24 cellular contexts compared by ENCODE assay signal in the genomic region with DNA sequence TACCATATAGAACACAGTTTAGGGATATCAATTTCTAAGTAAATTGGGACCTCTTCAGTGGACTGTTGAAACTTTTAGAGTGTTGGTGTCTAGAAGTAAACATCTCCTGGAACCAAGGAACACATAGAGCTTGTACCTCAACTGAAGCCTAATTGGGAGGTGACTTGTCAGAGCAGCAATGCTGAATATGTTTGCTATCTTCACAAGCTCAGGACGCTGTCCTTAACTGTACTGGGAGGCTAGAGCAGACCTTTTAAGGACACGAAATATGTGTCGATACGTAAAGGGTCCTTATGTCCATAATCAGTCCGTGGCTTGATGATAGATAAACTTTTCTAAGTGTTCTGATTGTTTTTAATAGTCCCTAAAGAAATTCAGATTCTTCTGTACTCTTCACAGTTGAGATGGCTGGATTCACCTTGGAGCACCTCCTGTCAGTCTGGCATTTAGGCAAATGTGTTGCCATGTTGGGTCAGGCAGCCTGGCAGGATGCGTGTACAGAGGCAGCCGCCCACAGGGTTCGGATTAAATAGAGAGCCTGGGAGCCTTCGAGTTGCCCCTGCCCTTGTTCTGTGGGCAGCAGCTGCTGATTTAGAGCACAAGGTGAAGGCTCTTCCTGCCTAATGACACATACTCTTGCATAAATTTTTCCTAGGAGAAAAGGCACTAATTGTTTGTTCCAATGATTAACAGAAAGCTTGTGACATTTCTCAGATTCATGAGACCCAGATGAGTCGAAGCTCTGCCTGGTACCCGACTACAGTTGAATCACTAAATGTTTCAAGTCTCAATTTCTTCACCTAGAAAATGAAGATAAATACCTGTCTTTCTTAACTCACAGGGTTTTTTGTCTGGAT. TPM values are rescaled to one million over a fixed set of nuclear protein-coding genes. Genes with fewer than 3 reads are reported as not detected.
DNase-seq lines count a peak whose midpoint lies in the region; ATAC-seq and TF ChIP-seq lines count a peak whose summit lies in the region.
"Had no signal": no experiment of that assay in that cellular context is flagged by ENCODE, and none has a peak within 500 bp of the region (broad histone marks: within the 10 kb centered on the region; RNA-seq: fewer than 3 reads in every experiment).

No MANE protein-coding gene starts in this region.

- no peak overlapping the region for H3K27ac Mint-ChIP-seq in stimulated activated naive CD8-positive, alpha-beta T cell treated with anti-CD3 and anti-CD28 coated beads, Interleukin-15, amount 100 ng/mL, for 72 hours
- H3K27ac Mint-ChIP-seq: HFFc6, naive B cell, WTC11 had no signal

- H3K9me3 ChIP-seq in thoracic aorta: no peaks in the 10 kb centered on the region
- H3K9me3 ChIP-seq: spleen, testis, uterus had no signal

- peaks cover 59% of the 10 kb centered on the region for H3K27me3 Mint-ChIP-seq in stimulated activated naive CD8-positive, alpha-beta T cell treated with anti-CD3 and anti-CD28 coated beads, Interleukin-15, amount 100 ng/mL, for 72 hours

- ATAC-seq in stimulated activated naive CD8-positive, alpha-beta T cell treated with anti-CD3 and anti-CD28 coated beads, Interleukin-15, Interleukin-2, amounts not matched to agents 100 U/mL and 50 U/mL, for 24 hours: peak; percentile 12
- ATAC-seq in stimulated activated naive CD8-positive, alpha-beta T cell treated with anti-CD3 and anti-CD28 coated beads, Interleukin-15, amount 100 ng/mL, for 72 hours: no peak
- ATAC-seq in thoracic aorta (ENCODE audit: insufficient number of reproducible peaks, low FRiP score, low read depth): no peak
- ATAC-seq: GM12878, left colon, WTC11 had no signal

- no peak for DNase-seq in stimulated activated naive CD8-positive, alpha-beta T cell treated with anti-CD3 and anti-CD28 coated beads, Interleukin-15, Interleukin-2, amounts not matched to agents 100 U/mL and 50 U/mL, for 24 hours
- no peak for DNase-seq in stimulated activated naive CD8-positive, alpha-beta T cell treated with anti-CD3 and anti-CD28 coated beads, Interleukin-15, amount 100 ng/mL, for 72 hours
- DNase-seq in epithelial cell of proximal tubule (ENCODE audit: low read depth) (peak; percentile 85), kidney tubule cell (ENCODE audit: low spot score) (peak; percentile 68), thoracic aorta (ENCODE audit: low spot score) (no peak), GM19240 (ENCODE audit: insufficient read length, low spot score) (no peak), UCSD-AML1 (lab: John Stamatoyannopoulos, UW; ENCODE audit: unreplicated experiment) (no peak), RPMI8226 (no peak)
- DNase-seq: activated naive CD4-positive, alpha-beta T cell treated with Interleukin-2 at 50 U/mL for 16 hours; brain microvascular endothelial cell; effector CD4-positive, alpha-beta T cell; EL; HFFc6; left colon; naive B cell; NCI-H1417 treated with DMSO at 0.1 percent for 48 hours; NCI-H2107; NCI-H748 treated with DMSO at 0.1 percent for 48 hours; spleen; stimulated activated CD4-positive, alpha-beta T cell treated with anti-CD3 and anti-CD28 coated beads, Interleukin-4, amount 100 ng/mL, for 1 hour; testis; uterus had no signal

- H3K4me3 ChIP-seq in epithelial cell of proximal tubule (ENCODE audit: low read depth, low read length) (no peak overlapping the region), thoracic aorta (peak overlapping the region; percentile 4)
- H3K4me3 ChIP-seq: GM12878, spleen, testis, uterus had no signal

- no peak overlapping the region for H3K4me3 Mint-ChIP-seq in stimulated activated naive CD8-positive, alpha-beta T cell treated with anti-CD3 and anti-CD28 coated beads, Interleukin-15, amount 100 ng/mL, for 72 hours
- H3K4me3 Mint-ChIP-seq: HFFc6, naive B cell, WTC11 had no signal

- H3K4me1 ChIP-seq in thoracic aorta (ENCODE audit: control insufficient read depth in 1 of 2, low read depth in 2 of 2): peaks cover 2 to 23% of the 10 kb centered on the region in 2 donors

- H3K36me3 ChIP-seq in thoracic aorta: no peaks in the 10 kb centered on the region
- H3K36me3 ChIP-seq: brain microvascular endothelial cell, spleen, uterus had no signal

- H3K4me1 Mint-ChIP-seq in stimulated activated naive CD8-positive, alpha-beta T cell treated with anti-CD3 and anti-CD28 coated beads, Interleukin-15, amount 100 ng/mL, for 72 hours: peaks cover 15% of the 10 kb centered on the region

- TF ChIP-seq CTCF in epithelial cell of proximal tubule (conservative IDR thresholded peaks at IDR 0.05; ENCODE audit: low read depth, low read length) (no peak), thoracic aorta (IDR thresholded peaks at IDR 0.05) (no peak)

- no peaks in the 10 kb centered on the region for H3K27me3 ChIP-seq in thoracic aorta (replicated peaks; ENCODE audit: insufficient read depth)
- H3K27me3 ChIP-seq: testis, uterus had no signal

- peaks cover 5 to 7% of the 10 kb centered on the region in 2 donors for H3K9me3 Mint-ChIP-seq in stimulated activated naive CD8-positive, alpha-beta T cell treated with anti-CD3 and anti-CD28 coated beads, Interleukin-15, amount 100 ng/mL, for 72 hours

- H3K27ac ChIP-seq in thoracic aorta: no peak overlapping the region
- H3K27ac ChIP-seq: brain microvascular endothelial cell, spleen, testis, uterus had no signal

RNA-seq across cellular contexts. Expression of gene ACTN2, which starts 3.6 kb away (rescaled TPM):
- 0.07 and 0.52 TPM in 2 replicates for total RNA-seq in epithelial cell of proximal tubule
- 10 to 100 TPM; 32.2 to 52.9 TPM for total RNA-seq in thoracic aorta
- total RNA-seq: GM12878, HFFc6, left colon had no signal

Comparison
In these comparisons a context has a peak if more than half of its experiments do, and no peak if none do; other contexts are left out.
1. DNase-seq: peak in epithelial cell of proximal tubule (single experiment) and kidney tubule cell (single experiment); none in stimulated activated naive CD8-positive, alpha-beta T cell treated with anti-CD3 and anti-CD28 coated beads, Interleukin-15, Interleukin-2, amounts not matched to agents 100 U/mL and 50 U/mL, for 24 hours (single experiment), stimulated activated naive CD8-positive, alpha-beta T cell treated with anti-CD3 and anti-CD28 coated beads, Interleukin-15, amount 100 ng/mL, for 72 hours (0 of 2), thoracic aorta (single experiment), GM19240 (single experiment), UCSD-AML1 (single experiment) and RPMI8226 (single experiment).
2. RNA of gene ACTN2, which starts 3.6 kb away (total RNA-seq): 32.2 to 52.9 TPM in thoracic aorta; 0.07 to 0.52 TPM in epithelial cell of proximal tubule; every median in the first group is over 10 times any median in the second.